In the genomic region with DNA sequence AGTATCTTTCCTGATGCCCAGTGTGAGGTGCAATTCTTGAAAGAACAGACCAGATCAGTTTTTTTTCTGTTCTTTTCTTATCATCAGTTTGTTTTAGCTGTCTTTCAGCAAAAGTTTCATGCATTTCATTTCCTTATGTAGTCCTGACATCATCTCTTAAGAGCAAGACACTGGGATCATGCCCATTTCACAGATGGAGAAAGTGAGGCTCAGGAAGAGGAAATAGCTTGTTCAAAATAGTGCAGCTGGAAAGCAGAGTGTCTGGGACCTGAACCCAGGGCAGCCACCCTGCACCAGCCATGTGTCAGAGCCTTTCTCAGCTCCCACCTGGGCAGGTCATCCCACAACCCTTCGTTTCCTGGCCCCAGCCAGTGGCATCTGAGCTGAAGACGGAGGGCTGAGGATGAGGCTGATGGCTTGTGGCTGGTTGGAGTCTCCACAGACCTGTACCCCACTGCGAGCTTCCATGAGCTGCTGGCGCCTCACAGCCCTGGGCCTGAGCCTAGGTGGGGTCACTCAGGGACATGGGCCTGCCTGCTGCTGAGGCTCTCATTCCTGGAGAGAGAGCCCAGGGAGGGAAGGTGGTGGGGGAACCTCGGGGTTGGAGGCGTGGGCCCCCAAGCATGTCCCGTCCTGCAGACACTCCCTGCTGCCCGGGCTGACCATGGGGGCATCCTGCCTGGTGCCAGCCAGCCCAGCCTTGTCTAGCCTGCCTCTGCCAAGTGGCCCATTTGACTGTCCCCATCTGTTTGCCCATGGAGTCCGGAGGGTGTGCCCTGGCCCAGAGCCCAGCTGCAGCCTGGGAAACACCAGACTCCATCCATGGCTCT, we compare ENCODE assay signal across 13 cellular contexts.
A peak's percentile ranks its signal among the peaks of the same experiment; 100 is the strongest.
DNase-seq lines count a peak whose midpoint lies in the region; ATAC-seq and TF ChIP-seq lines count a peak whose summit lies in the region.
"Had no signal": no experiment of that assay in that cellular context is flagged by ENCODE, and none has a peak within 500 bp of the region (broad histone marks: within the 10 kb centered on the region; RNA-seq: fewer than 3 reads in every experiment).

No MANE protein-coding gene starts in this region.

- H3K79me1 ChIP-seq in H9 (ENCODE audit: insufficient read depth, low read depth, low read length, poor library complexity, severe bottlenecking) = no peaks in the 10 kb centered on the region

- H3K23ac ChIP-seq in H9 (ENCODE audit: insufficient read length, low read depth, low read length) = no peak overlapping the region

- H3K27ac Mint-ChIP-seq in H9 = no peak overlapping the region; a peak in 1 of 7 replicates
- H3K27ac Mint-ChIP-seq: activated T-helper 1 cell treated with anti-CD3 and anti-CD28 coated beads, Interleukin-12 subunit alpha, Interleukin-12 subunit beta, Interleukin-2, Interleukin-4 antibody, amounts not matched to agents 30 ng/mL and 10 ng/mL and 1 ng/mL, durations not matched to agents 14 hours and 24 hours and 36 hours; CD8-positive, alpha-beta T cell had no signal

- H3K23me2 ChIP-seq in H9 (ENCODE audit: insufficient read length, low read depth, low read length, poor library complexity, severe bottlenecking) = no peaks in the 10 kb centered on the region

- no peak overlapping the region for H4K5ac ChIP-seq in H9 (ENCODE audit: insufficient read length, low read depth, low read length)

- H2AK5ac ChIP-seq in H9 (ENCODE audit: insufficient read length, low read length) = no peak overlapping the region

- H3K27me3 ChIP-seq in H9 (ENCODE audit: insufficient read depth, low read length) (no peaks in the 10 kb centered on the region), SK-N-SH (ENCODE audit: insufficient read depth) (no peaks in the 10 kb centered on the region; the same call in 1 of the 2 replicates)

- H3K79me2 ChIP-seq in H9 (ENCODE audit: insufficient read depth, low read length) = no peaks in the 10 kb centered on the region
- no peaks in the 10 kb centered on the region for H3K79me2 ChIP-seq in SK-N-SH (ENCODE audit: insufficient read depth)

- H3K4ac ChIP-seq in H9 (ENCODE audit: low read depth, low read length) = no peak overlapping the region

- H2BK12ac ChIP-seq in H9 (ENCODE audit: insufficient read length, low read depth, low read length) = no peak overlapping the region

- H3K9ac ChIP-seq in H9 (ENCODE audit: extremely low read depth, insufficient read length, low read length) (no peak overlapping the region), SK-N-SH (no peak overlapping the region)

- H2AFZ ChIP-seq in H9 (ENCODE audit: low read length) (no peak overlapping the region), SK-N-SH (ENCODE audit: low read depth) (no peak overlapping the region)

- H3K14ac ChIP-seq in H9 (ENCODE audit: insufficient read depth, low read length) = no peak overlapping the region; the same call in 1 of the 2 replicates

- POLR2A ChIA-PET in SK-N-SH (lab: Yijun Ruan, JAX) = no interaction called here

- H3K4me2 ChIP-seq in H9 (ENCODE audit: insufficient read depth, insufficient read length, low read length) (no peak overlapping the region), SK-N-SH (no peak overlapping the region)

- H2BK15ac ChIP-seq in H9 (ENCODE audit: low read depth, low read length) = no peak overlapping the region

- no peaks in the 10 kb centered on the region for H3K36me3 Mint-ChIP-seq in H9 (ENCODE audit: insufficient read depth in 1 of 3, low read depth in 3 of 3)
- H3K36me3 Mint-ChIP-seq: CD8-positive, alpha-beta T cell had no signal

- no peak overlapping the region for H3T11ph ChIP-seq in H9 (ENCODE audit: low read length)

- no CpG with 5 or more reads among the region's 9 CpGs for WGBS in H9 (ENCODE audit: extremely low coverage, insufficient read length, low lambda C conversion rate)
- 29% methylated on average over 1 of the region's 9 CpGs for WGBS in SK-N-SH (ENCODE audit: low lambda C conversion rate)

- TF ChIP-seq CTCF in H9 (conservative IDR thresholded peaks at IDR 0.05) (no peak), SK-N-SH (IDR thresholded peaks at IDR 0.05) (no peak)

- H3K4me3 Mint-ChIP-seq in H9 = no peak overlapping the region
- H3K4me3 Mint-ChIP-seq: activated T-helper 1 cell treated with anti-CD3 and anti-CD28 coated beads, Interleukin-12 subunit alpha, Interleukin-12 subunit beta, Interleukin-2, Interleukin-4 antibody, amounts not matched to agents 30 ng/mL and 10 ng/mL and 1 ng/mL, durations not matched to agents 14 hours and 24 hours and 36 hours; CD8-positive, alpha-beta T cell had no signal

- no peak overlapping the region for H3K27ac ChIP-seq in H9 (ENCODE audit: insufficient read length, low read depth, low read length)
- no peak overlapping the region; a peak in 1 of 4 replicates for H3K27ac ChIP-seq in SK-N-SH (ENCODE audit: low read depth in 2 of 2, low read length in 1 of 2)

- no peak overlapping the region for H3K56ac ChIP-seq in H9 (ENCODE audit: insufficient read length, low read depth, low read length)

- H3K9me3 Mint-ChIP-seq in H9 = peaks cover 0 to 2% of the 10 kb centered on the region in 2 experiments; a peak in 2 of 5 replicates
- H3K9me3 Mint-ChIP-seq: CD8-positive, alpha-beta T cell had no signal

- no peak overlapping the region for H2BK5ac ChIP-seq in H9 (ENCODE audit: insufficient read length, low read length)

- H3K9me2 ChIP-seq in SK-N-SH = no peaks in the 10 kb centered on the region

- no peak overlapping the region for H2BK120ac ChIP-seq in H9 (ENCODE audit: low read depth, low read length, poor library complexity, severe bottlenecking)

- ATAC-seq in left lobe of liver (peak; percentile 63), HG03442 (IDR thresholded peaks at IDR 0.05; ENCODE audit: unreplicated experiment) (no peak), HG03378 (IDR thresholded peaks at IDR 0.05; ENCODE audit: unreplicated experiment) (no peak)
- ATAC-seq: CD8-positive, alpha-beta T cell had no signal

- no peaks in the 10 kb centered on the region for H3K4me1 Mint-ChIP-seq in H9

- no peak overlapping the region for H2BK20ac ChIP-seq in H9 (ENCODE audit: low read depth, low read length, poor library complexity, severe bottlenecking)

- peaks cover 7% of the 10 kb centered on the region for H3K27me3 Mint-ChIP-seq in H9 (ENCODE audit: low read depth)

- TF ChIP-seq RAD21 in SK-N-SH (IDR thresholded peaks at IDR 0.05; ENCODE audit: low read length) = no peak

- no peak for TF ChIP-seq EP300 in SK-N-SH (IDR thresholded peaks at IDR 0.05; ENCODE audit: borderline replicate concordance in 1 of 2, low read depth in 1 of 2, low read length in 1 of 2)

- H4K8ac ChIP-seq in H9 (replicated peaks; ENCODE audit: insufficient read length, low read depth, low read length) = no peak overlapping the region

- no peaks in the 10 kb centered on the region for H3K36me3 ChIP-seq in SK-N-SH (replicated peaks in 1 of 2; ENCODE audit: control insufficient read depth in 1 of 2, insufficient read depth in 2 of 2, low read length in 1 of 2)

- DNase-seq in H9 (peak; percentile 16), SK-N-SH (peak; percentile 64), left lobe of liver (ENCODE audit: low spot score) (peak; percentile 43), activated gamma-delta T cell treated with Interleukin-2 at 50 U/mL for 16 hours (no peak)
- peak; percentile 10 for DNase-seq in stimulated activated CD8-positive, alpha-beta memory T cell treated with anti-CD3 and anti-CD28 coated beads, Interleukin-4, amount 100 ng/mL, for 48 hours
- DNase-seq: foreskin fibroblast; Kasumi-1; retina; stimulated activated CD4-positive, alpha-beta T cell treated with anti-CD3 and anti-CD28 coated beads, Interleukin-4, amount 100 ng/mL, for 4 hours had no signal

- H3K4me3 ChIP-seq in SK-N-SH (ENCODE audit: low read depth in 2 of 2, low read length in 1 of 2) = no peak overlapping the region

- no peak overlapping the region for H3K18ac ChIP-seq in H9 (ENCODE audit: insufficient read length, low read depth, low read length)

- CTCF ChIA-PET in SK-N-SH (lab: Yijun Ruan, JAX) = interaction anchor here (1.3 kb wide), 1 partner anchor 425 kb away, joined by 4 read pairs; no protein-coding TSS in a partner anchor

- H4K20me1 ChIP-seq in H9 (ENCODE audit: control insufficient read depth, insufficient read depth, insufficient read length) (no peaks in the 10 kb centered on the region), SK-N-SH (ENCODE audit: insufficient read depth) (no peaks in the 10 kb centered on the region)

- H3K9me3 ChIP-seq in H9 (ENCODE audit: control insufficient read depth, low read depth, low read length) (no peaks in the 10 kb centered on the region), SK-N-SH (no peaks in the 10 kb centered on the region)

- H3F3A ChIP-seq in SK-N-SH (replicated peaks; ENCODE audit: insufficient read depth) = no peaks in the 10 kb centered on the region

- H4K91ac ChIP-seq in H9 (ENCODE audit: insufficient read length, low read depth, low read length) = no peak overlapping the region

- no peaks in the 10 kb centered on the region for H3K4me1 ChIP-seq in H9 (ENCODE audit: insufficient read depth, low read length)
- H3K4me1 ChIP-seq in SK-N-SH (ENCODE audit: control insufficient read depth in 1 of 2, insufficient read depth in 2 of 2, low read depth in 1 of 2, low read length in 1 of 2) = peaks cover 0 to 8% of the 10 kb centered on the region in 2 experiments; a peak in 1 of 4 replicates

TF ChIP-seq in SK-N-SH, 30 proteins besides CTCF, POLR2A, EP300 and RAD21 (continues in another document):
- no peak for TF ChIP-seq MXI1 (IDR thresholded peaks at IDR 0.05; ENCODE audit: low read depth, low read length)
- no peak for TF ChIP-seq TEAD4 (IDR thresholded peaks at IDR 0.05; ENCODE audit: borderline replicate concordance, insufficient read depth)
- TF ChIP-seq EZH2phosphoT487 (IDR thresholded peaks at IDR 0.05; ENCODE audit: borderline replicate concordance, low read depth) = no peak
